ENCODE assay signal across 22 cellular contexts in genomic region chr20:7333846-7334245, GRCh38.
"Had no signal": no experiment of that assay in that cellular context is flagged by ENCODE, and none has a peak within 500 bp of the region (broad histone marks: within the 10 kb centered on the region; RNA-seq: fewer than 3 reads in every experiment).

No MANE protein-coding gene starts in this region.

- H3K4me1 Mint-ChIP-seq: activated CD4-positive, alpha-beta memory T cell treated with anti-CD3 and anti-CD28 coated beads, Interleukin-2, amount 10 ng/mL, durations not matched to agents 7 days and 5 days; activated CD4-positive, alpha-beta T cell treated with anti-CD3 and anti-CD28 coated beads for 36 hours; activated naive CD4-positive, alpha-beta T cell treated with anti-CD3 and anti-CD28 coated beads, Interleukin-2, amount 10 ng/mL, durations not matched to agents 7 days and 5 days; activated naive CD8-positive, alpha-beta T cell treated with anti-CD3 and anti-CD28 coated beads for 36 hours had no signal

- H3K4me1 ChIP-seq: Peyer's patch had no signal

- H3K27ac Mint-ChIP-seq: activated CD4-positive, alpha-beta memory T cell treated with anti-CD3 and anti-CD28 coated beads, Interleukin-2, amount 10 ng/mL, durations not matched to agents 7 days and 5 days; activated CD4-positive, alpha-beta T cell treated with anti-CD3 and anti-CD28 coated beads for 36 hours; activated naive CD4-positive, alpha-beta T cell treated with anti-CD3 and anti-CD28 coated beads, Interleukin-2, amount 10 ng/mL, durations not matched to agents 7 days and 5 days; activated naive CD8-positive, alpha-beta T cell treated with anti-CD3 and anti-CD28 coated beads for 36 hours; activated T-cell treated with anti-CD3 and anti-CD28 coated beads, Interleukin-2, amount 50 U/mL, for 72 hours; activated T-helper 2 cell treated with anti-CD3 and anti-CD28 coated beads, Interferon-gamma antibody, Interleukin-2, Interleukin-4, amounts not matched to agents 10 μg/mL and 5 μg/mL and 100 μg/mL, durations not matched to agents 14 hours and 24 hours and 36 hours had no signal

- DNase-seq: activated CD4-positive, alpha-beta memory T cell treated with anti-CD3 and anti-CD28 coated beads, Interleukin-2, amount 10 ng/mL, durations not matched to agents 7 days and 5 days; activated CD4-positive, alpha-beta T cell treated with anti-CD3 and anti-CD28 coated beads for 36 hours; activated CD4-positive, alpha-beta T cell treated with anti-CD3 and anti-CD28 coated beads, Interleukin-2, amount 50 U/mL, for 1 hour; activated gamma-delta T cell treated with Interleukin-2 at 50 U/mL for 16 hours; activated naive CD4-positive, alpha-beta T cell treated with anti-CD3 and anti-CD28 coated beads, Interleukin-2, amount 10 ng/mL, durations not matched to agents 7 days and 5 days; activated naive CD8-positive, alpha-beta T cell treated with anti-CD3 and anti-CD28 coated beads for 36 hours; activated T-cell treated with anti-CD3 and anti-CD28 coated beads for 4 hours; activated T-cell treated with anti-CD3 and anti-CD28 coated beads, Interleukin-2, amount 50 U/mL, for 72 hours; brain microvascular endothelial cell; caudate nucleus; MM.1S; NCI-H1105; NCI-H1436; NCI-H1694 treated with DMSO at 0.1 percent for 48 hours; NCI-H2081; NCI-H446; NCI-H524; Peyer's patch; SHP77 treated with DMSO at 0.1 percent for 48 hours; T-helper 2 cell; WERI-Rb-1 had no signal

- H3K4me3 ChIP-seq: Peyer's patch had no signal

- ATAC-seq: activated CD4-positive, alpha-beta T cell treated with anti-CD3 and anti-CD28 coated beads for 36 hours; activated T-cell treated with anti-CD3 and anti-CD28 coated beads, Interleukin-2, amount 50 U/mL, for 72 hours had no signal

- H3K9me3 ChIP-seq: Peyer's patch had no signal

- H3K27me3 ChIP-seq: brain microvascular endothelial cell, Peyer's patch had no signal

- H3K27ac ChIP-seq: brain microvascular endothelial cell, Peyer's patch, WERI-Rb-1 had no signal

- H3K36me3 ChIP-seq: brain microvascular endothelial cell, Peyer's patch, WERI-Rb-1 had no signal

- H3K9me3 Mint-ChIP-seq: activated naive CD8-positive, alpha-beta T cell treated with anti-CD3 and anti-CD28 coated beads for 36 hours had no signal

- H3K27me3 Mint-ChIP-seq: activated CD4-positive, alpha-beta memory T cell treated with anti-CD3 and anti-CD28 coated beads, Interleukin-2, amount 10 ng/mL, durations not matched to agents 7 days and 5 days; activated CD4-positive, alpha-beta T cell treated with anti-CD3 and anti-CD28 coated beads for 36 hours; activated naive CD4-positive, alpha-beta T cell treated with anti-CD3 and anti-CD28 coated beads, Interleukin-2, amount 10 ng/mL, durations not matched to agents 7 days and 5 days; activated naive CD8-positive, alpha-beta T cell treated with anti-CD3 and anti-CD28 coated beads for 36 hours had no signal

- H3K4me3 Mint-ChIP-seq: activated CD4-positive, alpha-beta memory T cell treated with anti-CD3 and anti-CD28 coated beads, Interleukin-2, amount 10 ng/mL, durations not matched to agents 7 days and 5 days; activated CD4-positive, alpha-beta T cell treated with anti-CD3 and anti-CD28 coated beads for 36 hours; activated naive CD4-positive, alpha-beta T cell treated with anti-CD3 and anti-CD28 coated beads, Interleukin-2, amount 10 ng/mL, durations not matched to agents 7 days and 5 days; activated naive CD8-positive, alpha-beta T cell treated with anti-CD3 and anti-CD28 coated beads for 36 hours; activated T-cell treated with anti-CD3 and anti-CD28 coated beads, Interleukin-2, amount 50 U/mL, for 72 hours had no signal

- H3K36me3 Mint-ChIP-seq: activated naive CD4-positive, alpha-beta T cell treated with anti-CD3 and anti-CD28 coated beads, Interleukin-2, amount 10 ng/mL, durations not matched to agents 7 days and 5 days; activated naive CD8-positive, alpha-beta T cell treated with anti-CD3 and anti-CD28 coated beads for 36 hours had no signal
